In genomic region chr15:65100427-65100826, GRCh38 we compare ENCODE assay signal across 1 cellular context.
TF ChIP-seq lines count a peak whose summit lies in the region.

No MANE protein-coding gene starts in this region.

TF ChIP-seq in SK-N-SH, 30 proteins besides CTCF, POLR2A, EP300 and RAD21:
- no peak for TF ChIP-seq MAX (IDR thresholded peaks at IDR 0.05; ENCODE audit: low read depth)
- TF ChIP-seq TCF12 (IDR thresholded peaks at IDR 0.05) = no peak
- no peak for TF ChIP-seq EZH2phosphoT487 (IDR thresholded peaks at IDR 0.05; ENCODE audit: borderline replicate concordance, low read depth)
- no peak for TF ChIP-seq JUND (IDR thresholded peaks at IDR 0.05)
- no peak for TF ChIP-seq MEF2A (IDR thresholded peaks at IDR 0.05; ENCODE audit: borderline replicate concordance, low read depth)
- no peak for TF ChIP-seq POLR2AphosphoS5 (IDR thresholded peaks at IDR 0.05; ENCODE audit: low read depth, low read length)
- TF ChIP-seq USF2 (IDR thresholded peaks at IDR 0.05; ENCODE audit: borderline replicate concordance, low read depth, low read length) = no peak
- no peak for TF ChIP-seq TEAD4 (IDR thresholded peaks at IDR 0.05; ENCODE audit: borderline replicate concordance, insufficient read depth)
- TF ChIP-seq RCOR1 (IDR thresholded peaks at IDR 0.05; ENCODE audit: low read length) = no peak
- TF ChIP-seq FOXM1 (IDR thresholded peaks at IDR 0.05; ENCODE audit: low read depth) = no peak
- TF ChIP-seq GATA2 (CRISPR knock-in tag; IDR thresholded peaks at IDR 0.05) = no peak
- no peak for TF ChIP-seq FOSL2 (IDR thresholded peaks at IDR 0.05; ENCODE audit: borderline replicate concordance, low read depth)
- no peak for TF ChIP-seq TAF1 (IDR thresholded peaks at IDR 0.05; ENCODE audit: borderline replicate concordance, low read depth, low read length)
- no peak for TF ChIP-seq SIN3A (IDR thresholded peaks at IDR 0.05; ENCODE audit: borderline replicate concordance, low read depth, low read length)
